ENCODE assay signal across 15 cellular contexts in the genomic region with DNA sequence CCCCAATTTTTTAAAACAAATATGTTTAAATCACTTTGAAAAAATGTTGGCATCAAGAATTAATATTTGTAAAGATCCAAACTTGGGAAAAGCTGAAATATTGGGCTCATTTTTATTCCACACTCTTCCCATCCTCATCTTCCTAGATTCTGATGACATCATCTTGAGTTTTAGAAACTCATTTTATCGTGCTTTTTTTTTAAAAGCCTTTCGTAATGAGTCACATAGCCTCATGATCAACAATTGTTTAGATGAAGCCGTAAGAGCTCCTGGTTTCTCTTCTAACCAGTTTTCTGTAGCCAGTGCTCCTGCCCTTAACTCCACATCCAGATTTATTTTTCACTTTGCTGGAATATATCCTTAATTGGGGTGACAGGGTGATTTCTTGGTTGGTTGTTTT.
DNase-seq lines count a peak whose midpoint lies in the region; ATAC-seq, FAIRE-seq and TF ChIP-seq lines count a peak whose summit lies in the region.
"Had no signal": no experiment of that assay in that cellular context is flagged by ENCODE, and none has a peak within 500 bp of the region (broad histone marks: within the 10 kb centered on the region; RNA-seq: fewer than 3 reads in every experiment).

No MANE protein-coding gene starts in this region.

- TF ChIP-seq POLR2A in H54 (IDR thresholded peaks at IDR 0.05; ENCODE audit: low read depth, low read length) = no peak

- ATAC-seq in mucosa of descending colon = no peak
- ATAC-seq in Right ventricle myocardium inferior = no peak

- no peak overlapping the region for H3K4me2 ChIP-seq in OCI-LY7 (ENCODE audit: low read length)
- H3K4me2 ChIP-seq: KMS-11 had no signal

- FAIRE-seq in H54 (lab: Jason Lieb, UNC) = no peak

- H3K9me2 ChIP-seq in OCI-LY7 (ENCODE audit: insufficient read depth, low read length) = no peaks in the 10 kb centered on the region

- no peak for TF ChIP-seq CTCF in AG04450 (IDR thresholded peaks at IDR 0.05; ENCODE audit: low read depth, low read length)
- TF ChIP-seq CTCF in fibroblast of villous mesenchyme (IDR thresholded peaks at IDR 0.05; ENCODE audit: insufficient read depth, low read depth, low read length) = no peak
- TF ChIP-seq CTCF in OCI-LY7 (conservative IDR thresholded peaks at IDR 0.05; ENCODE audit: low read length) = no peak
- TF ChIP-seq CTCF in GM10248 (IDR thresholded peaks at IDR 0.05; ENCODE audit: control extremely low read depth, extremely low read depth, low read depth, missing control alignments) = no peak
- no peak for TF ChIP-seq CTCF in mucosa of descending colon (IDR thresholded peaks at IDR 0.05)

- H3K4me3 ChIP-seq in AG04450 (ENCODE audit: low read depth, low read length) = no peak overlapping the region
- H3K4me3 ChIP-seq in fibroblast of villous mesenchyme (ENCODE audit: low read depth, low read length) = no peak overlapping the region
- no peak overlapping the region for H3K4me3 ChIP-seq in OCI-LY7 (ENCODE audit: low read depth, low read length, poor library complexity, severe bottlenecking)
- H3K4me3 ChIP-seq in mucosa of descending colon = no peak overlapping the region
- H3K4me3 ChIP-seq: cardiac muscle cell had no signal

- H4K20me1 ChIP-seq in OCI-LY7 (ENCODE audit: insufficient read depth, low read length) = no peaks in the 10 kb centered on the region

- H3K36me3 ChIP-seq in OCI-LY7 (ENCODE audit: insufficient read depth, low read length) = no peaks in the 10 kb centered on the region
- no peaks in the 10 kb centered on the region for H3K36me3 ChIP-seq in mucosa of descending colon (ENCODE audit: low read depth)

- H3K9me3 ChIP-seq in AG04450 (ENCODE audit: control insufficient read depth, insufficient read depth, low read length) (no peaks in the 10 kb centered on the region), OCI-LY7 (ENCODE audit: low read length) (no peaks in the 10 kb centered on the region), mucosa of descending colon (no peaks in the 10 kb centered on the region)
- H3K9me3 ChIP-seq: BE2C had no signal

- H3K79me2 ChIP-seq in OCI-LY7 (ENCODE audit: insufficient read depth, low read depth, low read length) = no peaks in the 10 kb centered on the region
- H3K79me2 ChIP-seq: parathyroid adenoma had no signal

- peak; percentile 55 for DNase-seq in AG04450 (ENCODE audit: low read depth, low spot score)
- peak; percentile 73 for DNase-seq in H54 (ENCODE audit: insufficient read length, low spot score)
- peak; percentile 54 for DNase-seq in astrocyte of the hippocampus (ENCODE audit: low read depth, low spot score)
- DNase-seq in fibroblast of villous mesenchyme (ENCODE audit: low read depth) = peak; percentile 84
- no peak for DNase-seq in OCI-LY7 (ENCODE audit: low spot score)
- no peak for DNase-seq in GM10248 (ENCODE audit: extremely low spot score)
- no peak for DNase-seq in mucosa of descending colon
- no peak for DNase-seq in Right ventricle myocardium inferior (ENCODE audit: missing footprints)
- DNase-seq: activated CD4-positive, CD25-positive, alpha-beta regulatory T cell treated with anti-CD3 and anti-CD28 coated beads, Interleukin-2, amount 50 U/mL, for 72 hours; BE2C; NCI-H2081 treated with DMSO at 0.1 percent for 48 hours had no signal

- no peak overlapping the region for H2AFZ ChIP-seq in OCI-LY7 (ENCODE audit: low read length)
- H2AFZ ChIP-seq: parathyroid adenoma had no signal

- no peaks in the 10 kb centered on the region for H3K27me3 ChIP-seq in AG04450 (ENCODE audit: control insufficient read depth, insufficient read depth, low read length)
- H3K27me3 ChIP-seq: BE2C, cardiac muscle cell had no signal

- H3K27ac ChIP-seq in AG04450 (ENCODE audit: low read depth, low read length) = peak overlapping the region; percentile 74
- H3K27ac ChIP-seq in OCI-LY7 (ENCODE audit: low read depth, low read length, poor library complexity, severe bottlenecking) = no peak overlapping the region
- H3K27ac ChIP-seq: cardiac muscle cell, epithelial cell of prostate, KMS-11, parathyroid adenoma had no signal

- no peaks in the 10 kb centered on the region for H3K4me1 ChIP-seq in OCI-LY7 (ENCODE audit: insufficient read depth, low read length, poor library complexity, severe bottlenecking)
- no peaks in the 10 kb centered on the region for H3K4me1 ChIP-seq in mucosa of descending colon (ENCODE audit: low read depth)

- no TSS peak for BruUV-seq in OCI-LY7 (replicated peaks; lab: Mats Ljungman, UMichigan)

- CTCF ChIA-PET in AG04450 (lab: Charles Lee) (interaction anchor here (1.2 kb wide), 1 partner anchor 69 kb away, joined by 4 read pairs; no protein-coding TSS in a partner anchor), OCI-LY7 (lab: Charles Lee; ENCODE audit: unreplicated experiment) (no interaction called here), GM10248 (lab: Yijun Ruan, JAX) (interaction anchor here (3.2 kb wide), 1 partner anchor 68 kb away, joined by 10 read pairs; no protein-coding TSS in a partner anchor)

- POLR2A ChIA-PET in AG04450 (lab: Yijun Ruan, JAX) = interaction anchor here (0.5 kb wide), 1 partner anchor 51 kb away, joined by 3 read pairs; no protein-coding TSS in a partner anchor
- POLR2A ChIA-PET in OCI-LY7 (lab: Charles Lee) = no interaction called here
- POLR2A ChIA-PET in GM10248 (lab: Yijun Ruan, JAX) = no interaction called here

- intact Hi-C loops in OCI-LY7 (cut with micrococcal nuclease; ENCODE audit: unreplicated experiment) = no loop called here
- intact Hi-C loops in mucosa of descending colon (cut with DNase I, micrococcal nuclease) = no loop called here
- intact Hi-C loops in Right ventricle myocardium inferior (cut with DNase I) = no loop called here

Comparison
In these comparisons a context has a peak if more than half of its experiments do, and no peak if none do; other contexts are left out.
1. DNase-seq: peak in AG04450 (single experiment), H54 (single experiment), astrocyte of the hippocampus (single experiment) and fibroblast of villous mesenchyme (single experiment); none in OCI-LY7 (single experiment), GM10248 (single experiment), mucosa of descending colon (0 of 3) and Right ventricle myocardium inferior (single experiment).